8 cellular contexts compared by ENCODE assay signal in genomic region chr18:32470713-32471633, GRCh38. TPM values are rescaled to one million over a fixed set of nuclear protein-coding genes. Genes with fewer than 3 reads are reported as not detected.
A peak's percentile ranks its signal among the peaks of the same experiment; 100 is the strongest.
DNase-seq lines count a peak whose midpoint lies in the region; ATAC-seq and TF ChIP-seq lines count a peak whose summit lies in the region.

TSS of gene GAREM1 (minus strand) at chr18:32470882. CDS start at chr18:32470428, 454 bp downstream.

- WGBS in ovary, 3 donors, result 1% methylated on average over 77 to 82 of the region's 82 CpGs
- 1% methylated on average over 82 of the region's 82 CpGs for WGBS in thymus

- H3K27me3 ChIP-seq in ovary (no peaks in the 10 kb centered on the region), thymus (ENCODE audit: control insufficient read depth, insufficient read depth) (peaks cover 43% of the 10 kb centered on the region)

- intact Hi-C loops in head of caudate nucleus (cut with DNase I), result loop anchor here (2.0 to 5.0 kb wide), 3 partner anchors 30 to 199 kb away; no protein-coding TSS in a partner anchor
- intact Hi-C loops in ovary (cut with DNase I), result loop anchor here in 3 of 4 donors (5.0 to 10.0 kb wide), 2 partner anchors 186 to 199 kb away; no protein-coding TSS in a partner anchor

- no peaks in the 10 kb centered on the region for H3K36me3 Mint-ChIP-seq in activated naive CD8-positive, alpha-beta T cell treated with anti-CD3 and anti-CD28 coated beads for 36 hours

- H3K4me3 ChIP-seq in ovary (peak within 1 kb of the TSS; percentile 91), thymus (ENCODE audit: low read length) (peak within 1 kb of the TSS; percentile 54)

- DNase-seq in GM10266 (ENCODE audit: extremely low spot score) (peak; percentile 92), NCI-H1048 (lab: John Stamatoyannopoulos, UW) (peak; percentile 80), head of caudate nucleus (peak; percentile 88 to 98 (median 95)), ovary (peak; percentile 94 to 97 (median 96))
- DNase-seq in activated naive CD8-positive, alpha-beta T cell treated with anti-CD3 and anti-CD28 coated beads for 36 hours, result peak; percentile 85

- no peak within 1 kb of the TSS for H3K27ac Mint-ChIP-seq in activated naive CD8-positive, alpha-beta T cell treated with anti-CD3 and anti-CD28 coated beads for 36 hours

- H3K4me3 Mint-ChIP-seq in activated naive CD8-positive, alpha-beta T cell treated with anti-CD3 and anti-CD28 coated beads for 36 hours, result peak within 1 kb of the TSS; percentile 70

- H3K27ac ChIP-seq in ovary (peak within 1 kb of the TSS; percentile 79 to 89), thymus (ENCODE audit: low read depth) (peak within 1 kb of the TSS; percentile 18)

- peaks cover 71% of the 10 kb centered on the region for H3K27me3 Mint-ChIP-seq in activated naive CD8-positive, alpha-beta T cell treated with anti-CD3 and anti-CD28 coated beads for 36 hours

- peak; percentile 70 for TF ChIP-seq CTCF in GM10266 (IDR thresholded peaks at IDR 0.05; ENCODE audit: control insufficient read depth, insufficient read depth, low read depth, missing control alignments)
- TF ChIP-seq CTCF in ovary (IDR thresholded peaks at IDR 0.05), result peak; percentile 40 to 93 (median 90)

- TF ChIP-seq POLR2A in ovary (IDR thresholded peaks at IDR 0.05), result peak; percentile 85

- no peaks in the 10 kb centered on the region for H3K9me3 Mint-ChIP-seq in activated naive CD8-positive, alpha-beta T cell treated with anti-CD3 and anti-CD28 coated beads for 36 hours

- ATAC-seq in HG02588 (IDR thresholded peaks at IDR 0.05; ENCODE audit: unreplicated experiment), result peak; percentile 95
- peak; percentile 90 for ATAC-seq in SK-N-SH treated with all-trans-retinoic acid at 6 μM for 48 hours

- H3K4me1 Mint-ChIP-seq in activated naive CD8-positive, alpha-beta T cell treated with anti-CD3 and anti-CD28 coated beads for 36 hours, result peaks cover 22% of the 10 kb centered on the region

- no peaks in the 10 kb centered on the region for H3K9me3 ChIP-seq in ovary
- no peaks in the 10 kb centered on the region for H3K9me3 ChIP-seq in thymus (ENCODE audit: control insufficient read depth)

- H3K36me3 ChIP-seq in ovary (no peaks in the 10 kb centered on the region), thymus (ENCODE audit: control insufficient read depth, insufficient read depth) (no peaks in the 10 kb centered on the region)

- TF ChIP-seq EP300 in ovary (IDR thresholded peaks at IDR 0.05), result no peak

- H3K4me1 ChIP-seq in ovary (ENCODE audit: insufficient read depth) (peaks cover 5% of the 10 kb centered on the region), thymus (ENCODE audit: control insufficient read depth, insufficient read depth, low read length) (no peaks in the 10 kb centered on the region)

TF ChIP-seq in SK-N-SH treated with all-trans-retinoic acid at 6 μM for 48 hours, 23 proteins besides CTCF, POLR2A, EP300 and RAD21:
- TF ChIP-seq, protein P1, sequence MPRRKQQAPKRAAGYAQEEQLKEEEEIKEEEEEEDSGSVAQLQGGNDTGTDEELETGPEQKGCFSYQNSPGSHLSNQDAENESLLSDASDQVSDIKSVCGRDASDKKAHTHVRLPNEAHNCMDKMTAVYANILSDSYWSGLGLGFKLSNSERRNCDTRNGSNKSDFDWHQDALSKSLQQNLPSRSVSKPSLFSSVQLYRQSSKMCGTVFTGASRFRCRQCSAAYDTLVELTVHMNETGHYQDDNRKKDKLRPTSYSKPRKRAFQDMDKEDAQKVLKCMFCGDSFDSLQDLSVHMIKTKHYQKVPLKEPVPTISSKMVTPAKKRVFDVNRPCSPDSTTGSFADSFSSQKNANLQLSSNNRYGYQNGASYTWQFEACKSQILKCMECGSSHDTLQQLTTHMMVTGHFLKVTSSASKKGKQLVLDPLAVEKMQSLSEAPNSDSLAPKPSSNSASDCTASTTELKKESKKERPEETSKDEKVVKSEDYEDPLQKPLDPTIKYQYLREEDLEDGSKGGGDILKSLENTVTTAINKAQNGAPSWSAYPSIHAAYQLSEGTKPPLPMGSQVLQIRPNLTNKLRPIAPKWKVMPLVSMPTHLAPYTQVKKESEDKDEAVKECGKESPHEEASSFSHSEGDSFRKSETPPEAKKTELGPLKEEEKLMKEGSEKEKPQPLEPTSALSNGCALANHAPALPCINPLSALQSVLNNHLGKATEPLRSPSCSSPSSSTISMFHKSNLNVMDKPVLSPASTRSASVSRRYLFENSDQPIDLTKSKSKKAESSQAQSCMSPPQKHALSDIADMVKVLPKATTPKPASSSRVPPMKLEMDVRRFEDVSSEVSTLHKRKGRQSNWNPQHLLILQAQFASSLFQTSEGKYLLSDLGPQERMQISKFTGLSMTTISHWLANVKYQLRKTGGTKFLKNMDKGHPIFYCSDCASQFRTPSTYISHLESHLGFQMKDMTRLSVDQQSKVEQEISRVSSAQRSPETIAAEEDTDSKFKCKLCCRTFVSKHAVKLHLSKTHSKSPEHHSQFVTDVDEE (CRISPR knock-in tag; IDR thresholded peaks at IDR 0.05), result no peak
- 0 out of 2 replicates have a peak, but pooled peaks have one; percentile 48 for TF ChIP-seq SNAI2 (CRISPR knock-in tag; IDR thresholded peaks at IDR 0.05)

RNA-seq across cellular contexts. Expression of gene GAREM1, which starts in this region (rescaled TPM):
- total RNA-seq in activated naive CD8-positive, alpha-beta T cell treated with anti-CD3 and anti-CD28 coated beads for 36 hours, result not detected
- total RNA-seq in ovary, result 10 to 100 TPM in 1 of 7 donors, 1 to 10 TPM in 6; 3.7 to 15.2 (median 7.1) TPM
- polyA plus RNA-seq in ovary (10 to 100 TPM in 1 of 2 donors, 1 to 10 TPM in 1; 2.7 to 10.3 TPM), thymus (1.5 TPM)

Comparison
In these comparisons a context has a peak if more than half of its experiments do, and no peak if none do; other contexts are left out.
1. Peak in every context shown above with its lines: DNase-seq, ATAC-seq, H3K4me3 ChIP-seq and H3K27ac ChIP-seq.
2. RNA of gene GAREM1 (total RNA-seq): 3.7 to 15.2 TPM in ovary; not detected in activated naive CD8-positive, alpha-beta T cell treated with anti-CD3 and anti-CD28 coated beads for 36 hours; every median in the first group is over 4 times any median in the second.
3. Peak in DNase-seq in activated naive CD8-positive, alpha-beta T cell treated with anti-CD3 and anti-CD28 coated beads for 36 hours; RNA of the gene not detected or under 1 TPM.